20 cellular contexts compared by ENCODE assay signal in the genomic region with DNA sequence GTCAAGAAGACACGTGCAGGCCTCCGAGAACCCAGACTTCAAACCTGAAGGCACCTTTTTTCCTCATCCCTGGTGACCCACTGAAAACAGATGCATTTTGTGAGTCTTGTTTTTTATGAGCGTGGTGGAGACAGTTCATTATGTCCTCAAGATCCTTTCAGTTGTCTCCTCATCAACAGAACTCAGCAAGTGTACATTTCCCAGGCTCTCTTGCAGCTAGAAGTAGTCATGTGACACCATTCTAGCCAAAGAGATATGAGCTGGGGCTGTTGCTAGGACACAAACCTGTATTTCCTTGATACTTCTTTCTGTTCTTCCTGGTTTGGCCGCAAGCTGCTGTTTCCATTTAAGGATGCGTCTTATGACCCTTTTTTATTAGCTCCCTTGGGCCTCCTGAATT.
"Had no signal": no experiment of that assay in that cellular context is flagged by ENCODE, and none has a peak within 500 bp of the region (broad histone marks: within the 10 kb centered on the region; RNA-seq: fewer than 3 reads in every experiment).

No MANE protein-coding gene starts in this region.

- H3K27ac Mint-ChIP-seq: memory B cell; natural killer cell treated with Interleukin-12 subunit alpha and Interleukin-12 subunit beta and Interleukin-15 and Interleukin-18, amount 100 ng/mL, for 72 hours; neural progenitor cell; stimulated activated naive B cell treated with anti-CD40 and anti-IgM and Interleukin-4, amounts not matched to agents 10 μg/mL and 1 μg/mL and 100 μg/mL, for 72 hours; stimulated activated naive CD8-positive, alpha-beta T cell treated with anti-CD3 and anti-CD28 coated beads, Interleukin-15, amount 100 ng/mL, for 72 hours had no signal

- ATAC-seq: left cardiac atrium; lower lobe of right lung; natural killer cell treated with Interleukin-12 subunit alpha and Interleukin-12 subunit beta and Interleukin-15 and Interleukin-18, amount 100 ng/mL, for 72 hours; stimulated activated naive B cell treated with anti-CD40 and anti-IgM and Interleukin-4, amounts not matched to agents 10 μg/mL and 1 μg/mL and 100 μg/mL, for 72 hours; stimulated activated naive CD8-positive, alpha-beta T cell treated with anti-CD3 and anti-CD28 coated beads, Interleukin-15, amount 100 ng/mL, for 72 hours had no signal

- H3K27me3 ChIP-seq: hepatocyte, neural progenitor cell, ovary, right atrium auricular region, sigmoid colon, testis had no signal

- H3K4me3 Mint-ChIP-seq: memory B cell; natural killer cell treated with Interleukin-12 subunit alpha and Interleukin-12 subunit beta and Interleukin-15 and Interleukin-18, amount 100 ng/mL, for 72 hours; neural progenitor cell; stimulated activated naive B cell treated with anti-CD40 and anti-IgM and Interleukin-4, amounts not matched to agents 10 μg/mL and 1 μg/mL and 100 μg/mL, for 72 hours; stimulated activated naive CD8-positive, alpha-beta T cell treated with anti-CD3 and anti-CD28 coated beads, Interleukin-15, amount 100 ng/mL, for 72 hours had no signal

- H3K36me3 ChIP-seq: esophagus squamous epithelium, left ventricle myocardium inferior, lower lobe of right lung, neural progenitor cell, ovary, right atrium auricular region, sigmoid colon, tibial nerve had no signal

- H3K4me2 ChIP-seq: hepatocyte, neural progenitor cell had no signal

- H3K4me3 ChIP-seq: esophagus squamous epithelium, hepatocyte, left ventricle myocardium inferior, lower lobe of right lung, neural progenitor cell, ovary, right atrium auricular region, sigmoid colon, skin epidermis, testis, tibial nerve had no signal

- H3K36me3 Mint-ChIP-seq: memory B cell; natural killer cell treated with Interleukin-12 subunit alpha and Interleukin-12 subunit beta and Interleukin-15 and Interleukin-18, amount 100 ng/mL, for 72 hours; stimulated activated naive B cell treated with anti-CD40 and anti-IgM and Interleukin-4, amounts not matched to agents 10 μg/mL and 1 μg/mL and 100 μg/mL, for 72 hours had no signal

- H3K9me3 ChIP-seq: ovary, sigmoid colon, testis had no signal

- H3K4me1 Mint-ChIP-seq: memory B cell; stimulated activated naive B cell treated with anti-CD40 and anti-IgM and Interleukin-4, amounts not matched to agents 10 μg/mL and 1 μg/mL and 100 μg/mL, for 72 hours; stimulated activated naive CD8-positive, alpha-beta T cell treated with anti-CD3 and anti-CD28 coated beads, Interleukin-15, amount 100 ng/mL, for 72 hours had no signal

- H2AFZ ChIP-seq: hepatocyte, neural progenitor cell had no signal

- H3K79me2 ChIP-seq: hepatocyte had no signal

- H3K4me1 ChIP-seq: esophagus squamous epithelium, left ventricle myocardium inferior, lower lobe of right lung, neural progenitor cell, right atrium auricular region, testis, tibial nerve had no signal

- DNase-seq: esophagus squamous epithelium; kidney; left cardiac atrium; left ventricle myocardium inferior; lower lobe of right lung; midbrain; ovary; sigmoid colon; stimulated activated CD4-positive, alpha-beta T cell treated with anti-CD3 and anti-CD28 coated beads, Interleukin-2, amount 100 ng/mL, for 24 hours; stimulated activated CD4-positive, alpha-beta T cell treated with anti-CD3 and anti-CD28 coated beads, Interleukin-4, amount 100 ng/mL, for 4 hours; stimulated activated naive B cell treated with anti-CD40 and anti-IgM and Interleukin-4, amounts not matched to agents 10 μg/mL and 1 μg/mL and 100 μg/mL, for 72 hours; stimulated activated naive CD8-positive, alpha-beta T cell treated with anti-CD3 and anti-CD28 coated beads, Interleukin-15, amount 100 ng/mL, for 72 hours; testis had no signal

- H3K9me3 Mint-ChIP-seq: natural killer cell treated with Interleukin-12 subunit alpha and Interleukin-12 subunit beta and Interleukin-15 and Interleukin-18, amount 100 ng/mL, for 72 hours; stimulated activated naive CD8-positive, alpha-beta T cell treated with anti-CD3 and anti-CD28 coated beads, Interleukin-15, amount 100 ng/mL, for 72 hours had no signal

- H3K9ac ChIP-seq: neural progenitor cell had no signal

- H3K27ac ChIP-seq: esophagus squamous epithelium, left ventricle myocardium inferior, lower lobe of right lung, neural progenitor cell, ovary, right atrium auricular region, skin epidermis, testis, tibial nerve had no signal
